ENCODE assay signal across 14 cellular contexts in genomic region chr19:57587529-57587928, GRCh38. TPM values are rescaled to one million over a fixed set of nuclear protein-coding genes. Genes with fewer than 3 reads are reported as not detected.
DNase-seq lines count a peak whose midpoint lies in the region; TF ChIP-seq lines count a peak whose summit lies in the region.
"Had no signal": no experiment of that assay in that cellular context is flagged by ENCODE, and none has a peak within 500 bp of the region (broad histone marks: within the 10 kb centered on the region; RNA-seq: fewer than 3 reads in every experiment).

No MANE protein-coding gene starts in this region.

- intact Hi-C loops in spleen (cut with DNase I; ENCODE audit: low total_unique reads), result no loop called here

- no peak overlapping the region for H3K4me3 ChIP-seq in AG04449 (ENCODE audit: low read depth, low read length)
- no peak overlapping the region for H3K4me3 ChIP-seq in epithelial cell of esophagus (ENCODE audit: low read length)
- H3K4me3 ChIP-seq in spleen, result no peak overlapping the region
- H3K4me3 ChIP-seq: adrenal gland, dorsolateral prefrontal cortex, gastroesophageal sphincter, vagina had no signal

- no peak for TF ChIP-seq POLR2A in spleen (IDR thresholded peaks at IDR 0.05)

- H3K9me3 ChIP-seq in spleen, result peaks cover 37 to 92% (median 87%) of the 10 kb centered on the region in 8 donors

- H3K27me3 ChIP-seq in spleen (replicated peaks in 1 of 7), result no peaks in the 10 kb centered on the region
- H3K27me3 ChIP-seq: adrenal gland, dorsolateral prefrontal cortex, gastroesophageal sphincter, vagina had no signal

- H3K4me1 ChIP-seq in spleen, result peaks cover 6 to 26% (median 16%) of the 10 kb centered on the region in 6 donors

- H3K27ac ChIP-seq in spleen, result no peak overlapping the region
- H3K27ac ChIP-seq: adrenal gland, dorsolateral prefrontal cortex, gastroesophageal sphincter, vagina had no signal

- WGBS in spleen, 5 donors, result 81 to 95% (median 90%) methylated on average over 1 of the region's 1 CpG

- CTCF ChIA-PET in AG04449 (lab: Yijun Ruan, JAX), result no interaction called here

- H3K36me3 ChIP-seq in spleen, result peaks cover 27 to 80% (median 63%) of the 10 kb centered on the region in 6 donors

- DNase-seq in AG04449 (ENCODE audit: low read depth, low spot score) (peak; percentile 73), HT1080 (ENCODE audit: low read depth) (peak; percentile 84), epithelial cell of esophagus (ENCODE audit: low read depth) (peak; percentile 60), activated gamma-delta T cell treated with Interleukin-2 at 50 U/mL for 16 hours (no peak), spleen (no peak)
- DNase-seq in activated T-cell treated with anti-CD3 and anti-CD28 coated beads, Interleukin-2, amount 50 U/mL, for 48 hours, result no peak
- DNase-seq: adrenal gland; DMS79 treated with DMSO at 0.1 percent for 48 hours; dorsolateral prefrontal cortex; MM.1S; NCI-H2171 treated with DMSO at 0.1 percent for 48 hours; stimulated activated CD4-positive, alpha-beta T cell treated with anti-CD3 and anti-CD28 coated beads, Interleukin-1b, Interleukin-23, amount 100 ng/mL, for 48 hours had no signal

- TF ChIP-seq CTCF in AG04449 (IDR thresholded peaks at IDR 0.05; ENCODE audit: insufficient read depth, low read length, missing control alignments) (no peak), epithelial cell of esophagus (IDR thresholded peaks at IDR 0.05; ENCODE audit: insufficient read depth, low read depth, low read length, missing control alignments) (no peak), spleen (IDR thresholded peaks at IDR 0.05 in 8 of 11, conservative IDR thresholded peaks at IDR 0.05 in 3 of 11) (no peak)

- POLR2A ChIA-PET in AG04449 (lab: Yijun Ruan, JAX), result no interaction called here

RNA-seq across cellular contexts. Expression of gene ZIK1, which starts 3.6 kb away (rescaled TPM):
- total RNA-seq in HT1080 (2014; rRNA removed; shearing (Covaris generic)), result 0.51 and 1.5 TPM in 2 replicates
- 0.06 TPM in 2 replicates for polyA plus RNA-seq in HT1080 (2015; cell fraction: cytosol; rRNA removed)
- polyA plus RNA-seq in HT1080 (2015; cell fraction: nucleus; rRNA removed), result 0.26 and 0.31 TPM in 2 replicates
- total RNA-seq in spleen, result 10 to 100 TPM in 3 of 7 donors, 1 to 10 TPM in 4; 5.1 to 12.0 (median 8.6) TPM
- 1 to 10 TPM; 3.4 to 4.5 (median 3.7) TPM for polyA plus RNA-seq in spleen

RNA-seq across cellular contexts. Expression of gene ZNF416, which starts 8.8 kb away (rescaled TPM):
- 5.1 and 5.2 TPM in 2 replicates for total RNA-seq in HT1080 (2014; rRNA removed; shearing (Covaris generic))
- polyA plus RNA-seq in HT1080 (2015; cell fraction: cytosol; rRNA removed), result 3.2 and 4.2 TPM in 2 replicates
- 3.6 and 4.5 TPM in 2 replicates for polyA plus RNA-seq in HT1080 (2015; cell fraction: nucleus; rRNA removed)
- total RNA-seq in spleen, result 1 to 10 TPM; 4.3 to 9.3 (median 6.1) TPM
- polyA plus RNA-seq in spleen, result 1 to 10 TPM; 2.1 to 3.8 (median 3.4) TPM

RNA-seq across cellular contexts. Expression of gene ZNF530, which starts 12.2 kb away (rescaled TPM):
- 22.0 and 30.3 TPM in 2 replicates for total RNA-seq in HT1080 (2014; rRNA removed; shearing (Covaris generic))
- 7.8 and 9.4 TPM in 2 replicates for polyA plus RNA-seq in HT1080 (2015; cell fraction: cytosol; rRNA removed)
- polyA plus RNA-seq in HT1080 (2015; cell fraction: nucleus; rRNA removed), result 5.6 and 7.8 TPM in 2 replicates
- total RNA-seq in spleen, result 1 to 10 TPM; 3.5 to 7.4 (median 4.1) TPM
- polyA plus RNA-seq in spleen, result 1 to 10 TPM; 2.4 to 3.2 (median 2.9) TPM

RNA-seq across cellular contexts. Expression of gene ZNF134, which starts 26.5 kb away (rescaled TPM):
- total RNA-seq in HT1080 (2014; rRNA removed; shearing (Covaris generic)), result 25.0 and 33.3 TPM in 2 replicates
- 14.8 and 15.3 TPM in 2 replicates for polyA plus RNA-seq in HT1080 (2015; cell fraction: cytosol; rRNA removed)
- polyA plus RNA-seq in HT1080 (2015; cell fraction: nucleus; rRNA removed), result 16.7 and 21.2 TPM in 2 replicates
- total RNA-seq in spleen, result 10 to 100 TPM; 18.3 to 30.7 (median 23.1) TPM
- polyA plus RNA-seq in spleen, result 1 to 10 TPM; 3.7 to 7.6 (median 5.7) TPM

RNA-seq across cellular contexts. Expression of gene ZNF550, which starts 27.9 kb away (rescaled TPM):
- total RNA-seq in HT1080 (2014; rRNA removed; shearing (Covaris generic)), result 7.4 and 9.5 TPM in 2 replicates
- 9.3 and 10.1 TPM in 2 replicates for polyA plus RNA-seq in HT1080 (2015; cell fraction: cytosol; rRNA removed)
- polyA plus RNA-seq in HT1080 (2015; cell fraction: nucleus; rRNA removed), result 27.5 and 31.7 TPM in 2 replicates
- total RNA-seq in spleen, result 10 to 100 TPM; 10.5 to 39.5 (median 13.3) TPM
- polyA plus RNA-seq in spleen, result 1 to 10 TPM; 5.4 to 6.4 (median 5.4) TPM

Comparison
In these comparisons a context has a peak if more than half of its experiments do, and no peak if none do; other contexts are left out.
1. DNase-seq: peak in AG04449 (single experiment), HT1080 (single experiment) and epithelial cell of esophagus (single experiment); none in activated gamma-delta T cell treated with Interleukin-2 at 50 U/mL for 16 hours (single experiment), spleen (single experiment) and activated T-cell treated with anti-CD3 and anti-CD28 coated beads, Interleukin-2, amount 50 U/mL, for 48 hours (0 of 2).